8 cellular contexts compared by ENCODE assay signal in the genomic region with DNA sequence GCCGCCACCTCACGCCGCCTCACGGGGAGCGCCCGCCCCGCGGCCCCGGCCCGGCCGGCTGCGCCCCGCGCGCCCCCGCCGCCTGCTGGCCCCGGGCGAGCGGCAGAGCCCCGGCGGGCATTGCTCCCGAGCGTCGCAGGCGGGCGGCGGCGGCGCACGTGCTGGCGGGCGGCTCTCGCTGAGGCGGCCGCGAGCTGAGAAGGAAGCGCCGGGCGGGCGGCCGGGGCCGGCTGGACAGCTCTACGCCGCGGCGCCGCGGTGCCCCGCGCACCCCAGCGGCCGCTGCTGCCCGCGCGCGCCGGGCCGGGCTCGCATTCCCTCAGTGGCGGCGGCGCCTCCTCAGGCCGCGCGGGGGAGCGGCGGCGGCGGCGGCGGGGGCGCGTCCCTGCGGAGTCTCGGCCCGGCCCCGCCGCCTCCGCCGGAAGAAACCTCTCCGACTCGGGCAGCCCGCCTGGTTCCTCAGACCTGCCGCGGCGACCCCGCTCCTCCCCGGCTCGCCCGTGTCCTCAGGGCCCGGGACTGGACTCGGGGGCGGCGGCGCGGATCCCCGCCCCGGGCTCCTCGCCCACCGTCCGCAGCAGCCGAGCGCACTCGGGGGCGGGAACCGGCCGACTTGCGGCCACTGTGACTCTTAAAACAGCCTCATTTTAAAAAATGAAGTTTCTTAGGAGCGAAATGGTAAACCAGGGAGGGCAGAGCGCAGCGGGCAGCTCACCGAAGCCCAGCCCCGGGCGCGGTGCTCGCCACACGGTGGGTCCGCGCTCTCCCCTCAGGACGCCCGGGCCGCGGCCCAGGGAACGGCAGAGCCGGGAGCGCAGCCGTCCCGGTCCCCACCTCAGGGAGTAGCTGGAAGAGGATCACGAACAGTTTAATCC. TPM values are rescaled to one million over a fixed set of nuclear protein-coding genes. Genes with fewer than 3 reads are reported as not detected.
DNase-seq lines count a peak whose midpoint lies in the region; ATAC-seq, FAIRE-seq and TF ChIP-seq lines count a peak whose summit lies in the region.

TSS of gene PITPNM2 (minus strand) at position 287 of the 875 bp plus-strand sequence. CDS start 116,500 bp downstream, outside the sequence.

- WGBS in pancreas, 2 donors = 1% methylated on average over 61 to 130 of the region's 130 CpGs

- peaks cover 46% of the 10 kb centered on the region for H3K4me1 Mint-ChIP-seq in activated naive CD4-positive, alpha-beta T cell treated with anti-CD3 and anti-CD28 coated beads, Interleukin-2, amount 10 ng/mL, durations not matched to agents 7 days and 5 days
- H3K4me1 Mint-ChIP-seq in glutamatergic neuron (ENCODE audit: low read depth, unreplicated experiment) = peaks cover 8% of the 10 kb centered on the region

- FAIRE-seq in pancreas (lab: Jason Lieb, UNC) = no peak
- FAIRE-seq in urothelium cell line (lab: Jason Lieb, UNC) = no peak

- POLR2A ChIA-PET in A673 (lab: Charles Lee; ENCODE audit: low non-redundant PET) = no interaction called here

- CTCF ChIA-PET in A673 (lab: Charles Lee) = interaction anchor here (0.6 kb wide), 1 partner anchor 107 kb away, joined by 8 read pairs; no protein-coding TSS in a partner anchor
- CTCF ChIA-PET in activated naive CD4-positive, alpha-beta T cell treated with anti-CD3 and anti-CD28 coated beads, Interleukin-2, amount 10 ng/mL, durations not matched to agents 7 days and 5 days (lab: Charles Lee) = interaction anchor here (0.8 to 2.5 kb wide), 6 partner anchors 10 to 126 kb away, joined by 3 to 15 read pairs (median 6); no protein-coding TSS in a partner anchor

- ATAC-seq in GM18909 (IDR thresholded peaks at IDR 0.05; ENCODE audit: poor library complexity, unreplicated experiment) = peak; percentile 58
- peak; percentile 81 to 92 (median 84) for ATAC-seq in pancreas

- BruUV-seq in A673 (replicated peaks; lab: Mats Ljungman, UMichigan) = no TSS peak

- H3K9me3 Mint-ChIP-seq in activated naive CD4-positive, alpha-beta T cell treated with anti-CD3 and anti-CD28 coated beads, Interleukin-2, amount 10 ng/mL, durations not matched to agents 7 days and 5 days = no peaks in the 10 kb centered on the region
- H3K9me3 Mint-ChIP-seq in glutamatergic neuron (ENCODE audit: unreplicated experiment) = peaks cover 9% of the 10 kb centered on the region

- H3K27ac ChIP-seq in A673 (ENCODE audit: low read depth, low read length, poor library complexity, severe bottlenecking) (peak within 1 kb of the TSS; percentile 76), SK-N-MC (no peak within 1 kb of the TSS), pancreas (peak within 1 kb of the TSS; percentile 64 to 85 (median 77))

- H3K4me1 ChIP-seq in A673 (ENCODE audit: insufficient read depth, low read length, poor library complexity, severe bottlenecking) = peaks cover 12% of the 10 kb centered on the region
- peaks cover 0 to 11% (median 0%) of the 10 kb centered on the region in 3 donors for H3K4me1 ChIP-seq in pancreas

- DNase-seq in A673 (ENCODE audit: low spot score) (peak; percentile 72), HK-2 (ENCODE audit: unreplicated experiment) (peak; percentile 65), SK-N-MC (ENCODE audit: low read depth, low spot score) (no peak), glutamatergic neuron (peak; percentile 67), pancreas (peak; percentile 43 to 87 (median 65)), urothelium cell line (ENCODE audit: low spot score) (peak; percentile 82)
- DNase-seq in activated naive CD4-positive, alpha-beta T cell treated with anti-CD3 and anti-CD28 coated beads, Interleukin-2, amount 10 ng/mL, durations not matched to agents 7 days and 5 days = peak; percentile 73

- H3K27ac Mint-ChIP-seq in activated naive CD4-positive, alpha-beta T cell treated with anti-CD3 and anti-CD28 coated beads, Interleukin-2, amount 10 ng/mL, durations not matched to agents 7 days and 5 days = peak within 1 kb of the TSS; percentile 58
- peak within 1 kb of the TSS; percentile 43 for H3K27ac Mint-ChIP-seq in glutamatergic neuron (ENCODE audit: unreplicated experiment)

- peak within 1 kb of the TSS; percentile 73 for H3K9ac ChIP-seq in SK-N-MC (ENCODE audit: insufficient read length)

- intact Hi-C loops in A673 (cut with micrococcal nuclease; ENCODE audit: unreplicated experiment) = loop anchor here (5.0 kb wide), 1 partner anchor 169 kb away; the partner anchor contains the start of gene ARL6IP4
- intact Hi-C loops in pancreas (cut with DNase I) = no loop called here

- H3K4me3 ChIP-seq in A673 (ENCODE audit: low read depth, low read length, poor library complexity, severe bottlenecking) (peak within 1 kb of the TSS; percentile 70), SK-N-MC (peak within 1 kb of the TSS; percentile 82), pancreas (peak within 1 kb of the TSS; percentile 56 to 86 (median 74))

- peaks cover 13% of the 10 kb centered on the region for H3K36me3 ChIP-seq in A673 (ENCODE audit: insufficient read depth, low read length, poor library complexity, severe bottlenecking)
- H3K36me3 ChIP-seq in SK-N-MC (ENCODE audit: insufficient read depth, low read length) = peaks cover 14% of the 10 kb centered on the region; the same call in 1 of the 2 replicates
- H3K36me3 ChIP-seq in pancreas = no peaks in the 10 kb centered on the region

- H3K36me3 Mint-ChIP-seq in activated naive CD4-positive, alpha-beta T cell treated with anti-CD3 and anti-CD28 coated beads, Interleukin-2, amount 10 ng/mL, durations not matched to agents 7 days and 5 days = peaks cover 33% of the 10 kb centered on the region
- peaks cover 9% of the 10 kb centered on the region for H3K36me3 Mint-ChIP-seq in glutamatergic neuron (ENCODE audit: unreplicated experiment)

- no peak for TF ChIP-seq CTCF in A673 (conservative IDR thresholded peaks at IDR 0.05; ENCODE audit: low read depth, low read length)
- no peak for TF ChIP-seq CTCF in glutamatergic neuron (IDR thresholded peaks at IDR 0.05; ENCODE audit: partially characterized antibody, unreplicated experiment)
- no peak for TF ChIP-seq CTCF in pancreas (IDR thresholded peaks at IDR 0.05)

- peak within 1 kb of the TSS; percentile 84 for H3K4me3 Mint-ChIP-seq in activated naive CD4-positive, alpha-beta T cell treated with anti-CD3 and anti-CD28 coated beads, Interleukin-2, amount 10 ng/mL, durations not matched to agents 7 days and 5 days
- peak within 1 kb of the TSS; percentile 85 for H3K4me3 Mint-ChIP-seq in glutamatergic neuron (ENCODE audit: unreplicated experiment)

- H3K27me3 ChIP-seq in A673 (replicated peaks; ENCODE audit: insufficient read depth, low read depth, low read length, poor library complexity) (no peaks in the 10 kb centered on the region), pancreas (no peaks in the 10 kb centered on the region)

- H3K9me3 ChIP-seq in A673 (ENCODE audit: low read depth, low read length, poor library complexity, severe bottlenecking) (no peaks in the 10 kb centered on the region), SK-N-MC (ENCODE audit: low read depth, low read length) (no peaks in the 10 kb centered on the region), pancreas (no peaks in the 10 kb centered on the region)

- H3K27me3 Mint-ChIP-seq in activated naive CD4-positive, alpha-beta T cell treated with anti-CD3 and anti-CD28 coated beads, Interleukin-2, amount 10 ng/mL, durations not matched to agents 7 days and 5 days = peaks cover 15% of the 10 kb centered on the region
- peaks cover 21% of the 10 kb centered on the region for H3K27me3 Mint-ChIP-seq in glutamatergic neuron (ENCODE audit: unreplicated experiment)

RNA-seq across cellular contexts. Expression of gene PITPNM2, which starts in this region (rescaled TPM):
- total RNA-seq in A673 (2021) (6.4 and 8.9 TPM in 2 replicates), glutamatergic neuron (ENCODE audit: unreplicated experiment) (19.6 TPM), pancreas (1 to 10 TPM; 4.4 to 9.8 (median 5.6) TPM)
- polyA plus RNA-seq in pancreas = 10 to 100 TPM in 1 of 2 donors, 1 to 10 TPM in 1; 8.2 to 13.2 TPM
